Comparison of ENCODE assay signal across 2 cellular contexts in genomic region chr6:26392932-26393636, GRCh38.
TF ChIP-seq lines count a peak whose summit lies in the region.

No MANE protein-coding gene starts in this region.

TF ChIP-seq in SK-N-SH, 30 proteins besides CTCF, POLR2A, EP300 and RAD21 (continued from another document):
- TF ChIP-seq MEF2A (IDR thresholded peaks at IDR 0.05; ENCODE audit: borderline replicate concordance, low read depth), result no peak
- no peak for TF ChIP-seq FOXJ3 (CRISPR knock-in tag; IDR thresholded peaks at IDR 0.05)
- TF ChIP-seq GATA2 (CRISPR knock-in tag; IDR thresholded peaks at IDR 0.05), result no peak
- no peak for TF ChIP-seq RFX5 (IDR thresholded peaks at IDR 0.05; ENCODE audit: low read length)
- no peak for TF ChIP-seq JUND (IDR thresholded peaks at IDR 0.05)
- TF ChIP-seq RCOR1 (IDR thresholded peaks at IDR 0.05; ENCODE audit: low read length), result no peak
- no peak for TF ChIP-seq YY1 (IDR thresholded peaks at IDR 0.05; ENCODE audit: low read depth)
- TF ChIP-seq, protein P1, sequence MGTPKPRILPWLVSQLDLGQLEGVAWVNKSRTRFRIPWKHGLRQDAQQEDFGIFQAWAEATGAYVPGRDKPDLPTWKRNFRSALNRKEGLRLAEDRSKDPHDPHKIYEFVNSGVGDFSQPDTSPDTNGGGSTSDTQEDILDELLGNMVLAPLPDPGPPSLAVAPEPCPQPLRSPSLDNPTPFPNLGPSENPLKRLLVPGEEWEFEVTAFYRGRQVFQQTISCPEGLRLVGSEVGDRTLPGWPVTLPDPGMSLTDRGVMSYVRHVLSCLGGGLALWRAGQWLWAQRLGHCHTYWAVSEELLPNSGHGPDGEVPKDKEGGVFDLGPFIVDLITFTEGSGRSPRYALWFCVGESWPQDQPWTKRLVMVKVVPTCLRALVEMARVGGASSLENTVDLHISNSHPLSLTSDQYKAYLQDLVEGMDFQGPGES (IDR thresholded peaks at IDR 0.05; ENCODE audit: low read depth, low read length), result no peak
- TF ChIP-seq NFIC (IDR thresholded peaks at IDR 0.05; ENCODE audit: borderline replicate concordance), result no peak
- TF ChIP-seq SMC3 (IDR thresholded peaks at IDR 0.05; ENCODE audit: low read depth, low read length), result no peak

TF ChIP-seq in SK-N-SH treated with all-trans-retinoic acid at 6 μM for 48 hours, 23 proteins besides CTCF, POLR2A, EP300 and RAD21 (continued from another document):
- TF ChIP-seq CSRNP3 (CRISPR knock-in tag; IDR thresholded peaks at IDR 0.05) (no peak), ZFP3 (CRISPR knock-in tag; IDR thresholded peaks at IDR 0.05) (no peak), SNAI2 (CRISPR knock-in tag; IDR thresholded peaks at IDR 0.05) (no peak), ZNF70 (CRISPR knock-in tag; IDR thresholded peaks at IDR 0.05) (no peak), TSHZ2 (CRISPR knock-in tag; IDR thresholded peaks at IDR 0.05) (no peak), ARNTL (CRISPR knock-in tag; IDR thresholded peaks at IDR 0.05; ENCODE audit: borderline replicate concordance, low read depth) (no peak)
- TF ChIP-seq, protein P2, sequence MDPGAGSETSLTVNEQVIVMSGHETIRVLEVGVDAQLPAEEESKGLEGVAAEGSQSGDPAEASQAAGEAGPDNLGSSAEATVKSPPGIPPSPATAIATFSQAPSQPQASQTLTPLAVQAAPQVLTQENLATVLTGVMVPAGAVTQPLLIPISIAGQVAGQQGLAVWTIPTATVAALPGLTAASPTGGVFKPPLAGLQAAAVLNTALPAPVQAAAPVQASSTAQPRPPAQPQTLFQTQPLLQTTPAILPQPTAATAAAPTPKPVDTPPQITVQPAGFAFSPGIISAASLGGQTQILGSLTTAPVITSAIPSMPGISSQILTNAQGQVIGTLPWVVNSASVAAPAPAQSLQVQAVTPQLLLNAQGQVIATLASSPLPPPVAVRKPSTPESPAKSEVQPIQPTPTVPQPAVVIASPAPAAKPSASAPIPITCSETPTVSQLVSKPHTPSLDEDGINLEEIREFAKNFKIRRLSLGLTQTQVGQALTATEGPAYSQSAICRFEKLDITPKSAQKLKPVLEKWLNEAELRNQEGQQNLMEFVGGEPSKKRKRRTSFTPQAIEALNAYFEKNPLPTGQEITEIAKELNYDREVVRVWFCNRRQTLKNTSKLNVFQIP (CRISPR knock-in tag; IDR thresholded peaks at IDR 0.05; ENCODE audit: borderline replicate concordance, low read depth), result no peak
- TF ChIP-seq, protein P3, sequence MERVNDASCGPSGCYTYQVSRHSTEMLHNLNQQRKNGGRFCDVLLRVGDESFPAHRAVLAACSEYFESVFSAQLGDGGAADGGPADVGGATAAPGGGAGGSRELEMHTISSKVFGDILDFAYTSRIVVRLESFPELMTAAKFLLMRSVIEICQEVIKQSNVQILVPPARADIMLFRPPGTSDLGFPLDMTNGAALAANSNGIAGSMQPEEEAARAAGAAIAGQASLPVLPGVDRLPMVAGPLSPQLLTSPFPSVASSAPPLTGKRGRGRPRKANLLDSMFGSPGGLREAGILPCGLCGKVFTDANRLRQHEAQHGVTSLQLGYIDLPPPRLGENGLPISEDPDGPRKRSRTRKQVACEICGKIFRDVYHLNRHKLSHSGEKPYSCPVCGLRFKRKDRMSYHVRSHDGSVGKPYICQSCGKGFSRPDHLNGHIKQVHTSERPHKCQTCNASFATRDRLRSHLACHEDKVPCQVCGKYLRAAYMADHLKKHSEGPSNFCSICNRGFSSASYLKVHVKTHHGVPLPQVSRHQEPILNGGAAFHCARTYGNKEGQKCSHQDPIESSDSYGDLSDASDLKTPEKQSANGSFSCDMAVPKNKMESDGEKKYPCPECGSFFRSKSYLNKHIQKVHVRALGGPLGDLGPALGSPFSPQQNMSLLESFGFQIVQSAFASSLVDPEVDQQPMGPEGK (CRISPR knock-in tag; IDR thresholded peaks at IDR 0.05; ENCODE audit: borderline replicate concordance), result no peak
- TF ChIP-seq, protein P4, sequence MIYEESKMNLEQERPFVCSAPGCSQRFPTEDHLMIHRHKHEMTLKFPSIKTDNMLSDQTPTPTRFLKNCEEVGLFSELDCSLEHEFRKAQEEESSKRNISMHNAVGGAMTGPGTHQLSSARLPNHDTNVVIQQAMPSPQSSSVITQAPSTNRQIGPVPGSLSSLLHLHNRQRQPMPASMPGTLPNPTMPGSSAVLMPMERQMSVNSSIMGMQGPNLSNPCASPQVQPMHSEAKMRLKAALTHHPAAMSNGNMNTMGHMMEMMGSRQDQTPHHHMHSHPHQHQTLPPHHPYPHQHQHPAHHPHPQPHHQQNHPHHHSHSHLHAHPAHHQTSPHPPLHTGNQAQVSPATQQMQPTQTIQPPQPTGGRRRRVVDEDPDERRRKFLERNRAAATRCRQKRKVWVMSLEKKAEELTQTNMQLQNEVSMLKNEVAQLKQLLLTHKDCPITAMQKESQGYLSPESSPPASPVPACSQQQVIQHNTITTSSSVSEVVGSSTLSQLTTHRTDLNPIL (CRISPR knock-in tag; IDR thresholded peaks at IDR 0.05; ENCODE audit: low read depth), result no peak
